In the genomic region with DNA sequence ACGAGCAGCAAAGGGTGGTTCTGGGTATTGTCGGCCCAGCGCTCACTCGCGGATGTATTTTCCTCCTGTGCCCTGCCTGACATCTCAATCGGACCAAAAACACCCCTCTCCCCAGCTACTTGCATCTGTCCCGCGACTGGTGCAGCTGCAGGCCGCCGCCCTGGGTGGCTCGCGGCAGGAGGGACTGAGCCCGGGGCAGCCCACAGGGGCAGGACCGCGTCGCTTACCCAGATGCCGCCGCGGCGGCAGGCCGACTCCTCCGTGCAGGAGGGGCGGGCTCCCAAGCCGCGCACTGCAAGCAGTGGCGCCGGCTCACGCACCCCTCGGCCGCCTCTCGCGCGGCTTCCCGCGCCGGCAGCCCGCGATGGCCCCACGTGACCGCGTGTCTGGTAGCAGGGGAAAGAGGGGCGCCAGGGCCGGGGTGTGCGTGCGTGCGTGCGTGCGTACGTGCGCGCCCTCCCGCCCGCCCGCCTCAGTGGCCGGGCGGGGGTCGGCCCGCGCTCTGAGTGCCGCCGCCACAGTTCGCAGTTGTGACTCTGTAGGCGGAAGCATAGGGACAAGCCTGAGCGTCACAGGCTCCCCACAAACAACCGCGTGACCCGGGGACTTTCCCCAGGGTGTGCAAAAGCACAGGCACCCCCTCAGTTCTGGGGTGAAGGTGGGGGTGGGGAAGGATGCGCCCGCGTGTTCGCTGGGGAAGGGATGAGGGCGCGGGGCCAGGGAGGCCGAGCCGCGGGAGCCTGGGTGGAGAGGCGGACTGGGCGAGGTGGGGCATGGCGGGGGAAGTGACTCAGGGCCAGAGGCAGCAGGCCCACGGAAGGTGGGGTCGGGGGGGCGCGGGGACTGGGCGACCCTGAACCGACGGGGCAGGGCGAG, we compare ENCODE assay signal across 8 cellular contexts. TPM values are rescaled to one million over a fixed set of nuclear protein-coding genes. Genes with fewer than 3 reads are reported as not detected.
DNase-seq lines count a peak whose midpoint lies in the region; ATAC-seq and TF ChIP-seq lines count a peak whose summit lies in the region.

A gene with protein sequence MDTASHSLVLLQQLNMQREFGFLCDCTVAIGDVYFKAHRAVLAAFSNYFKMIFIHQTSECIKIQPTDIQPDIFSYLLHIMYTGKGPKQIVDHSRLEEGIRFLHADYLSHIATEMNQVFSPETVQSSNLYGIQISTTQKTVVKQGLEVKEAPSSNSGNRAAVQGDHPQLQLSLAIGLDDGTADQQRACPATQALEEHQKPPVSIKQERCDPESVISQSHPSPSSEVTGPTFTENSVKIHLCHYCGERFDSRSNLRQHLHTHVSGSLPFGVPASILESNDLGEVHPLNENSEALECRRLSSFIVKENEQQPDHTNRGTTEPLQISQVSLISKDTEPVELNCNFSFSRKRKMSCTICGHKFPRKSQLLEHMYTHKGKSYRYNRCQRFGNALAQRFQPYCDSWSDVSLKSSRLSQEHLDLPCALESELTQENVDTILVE (minus strand): TSS at position 405 of the 876 bp plus-strand sequence. CDS start 13,305 bp downstream, outside the sequence.

- peaks cover 2% of the 10 kb centered on the region for H3K27me3 Mint-ChIP-seq in T-helper 2 cell treated with Interferon-gamma antibody and Interleukin-4, amounts not matched to agents 5 μg/mL and 100 μg/mL, for 36 hours (ENCODE audit: low read depth)

- H3K4me3 ChIP-seq in ascending aorta (peak within 1 kb of the TSS; percentile 91 to 94), hepatocyte (peak within 1 kb of the TSS; percentile 91), aorta (ENCODE audit: low read length in 2 of 2) (peak within 1 kb of the TSS; percentile 74 to 88)

- no peaks in the 10 kb centered on the region for H3K36me3 ChIP-seq in ascending aorta
- no peaks in the 10 kb centered on the region for H3K36me3 ChIP-seq in hepatocyte (replicated peaks; ENCODE audit: insufficient read depth, low read depth)
- no peaks in the 10 kb centered on the region for H3K36me3 ChIP-seq in aorta (ENCODE audit: control insufficient read depth in 1 of 2, insufficient read depth in 2 of 2, low read length in 1 of 2)

- H3K27ac ChIP-seq in ascending aorta (peak within 1 kb of the TSS; percentile 99), hepatocyte (peak within 1 kb of the TSS; percentile 100), aorta (ENCODE audit: low read depth in 1 of 2, low read length in 2 of 2) (peak within 1 kb of the TSS; percentile 94)

- WGBS in hepatocyte (ENCODE audit: low lambda C conversion rate, missing lambda C conversion rate): under 1% methylated on average over 53 of the region's 87 CpGs
- 0 to 1% methylated on average over 57 to 87 of the region's 87 CpGs for WGBS in aorta, 2 donors

- H3K9me3 Mint-ChIP-seq in T-helper 2 cell treated with Interferon-gamma antibody and Interleukin-4, amounts not matched to agents 5 μg/mL and 100 μg/mL, for 36 hours: no peaks in the 10 kb centered on the region

- peak within 1 kb of the TSS; percentile 90 for H3K4me2 ChIP-seq in hepatocyte

- ATAC-seq in GM18505 (IDR thresholded peaks at IDR 0.05; ENCODE audit: unreplicated experiment) (peak; percentile 61), HG02943 (IDR thresholded peaks at IDR 0.05; ENCODE audit: low read depth, unreplicated experiment) (peak; percentile 51), aorta (ENCODE audit: low FRiP score) (peak; percentile 92)

- peak within 1 kb of the TSS; percentile 97 for H3K4me3 Mint-ChIP-seq in T-helper 2 cell treated with Interferon-gamma antibody and Interleukin-4, amounts not matched to agents 5 μg/mL and 100 μg/mL, for 36 hours

- DNase-seq in NCI-H187 (lab: John Stamatoyannopoulos, UW): peak; percentile 80 to 88
- DNase-seq in T-helper 2 cell treated with Interferon-gamma antibody and Interleukin-4, amounts not matched to agents 5 μg/mL and 100 μg/mL, for 36 hours (ENCODE audit: low spot score): peak; percentile 94
- DNase-seq in ascending aorta (ENCODE audit: low spot score in 2 of 2): peak; percentile 86 to 96
- peak; percentile 97 for DNase-seq in hepatocyte (ENCODE audit: low spot score)
- peak; percentile 65 for DNase-seq in renal cortical epithelial cell (ENCODE audit: low read depth)
- peak; percentile 95 for DNase-seq in aorta

- TF ChIP-seq CTCF in ascending aorta (IDR thresholded peaks at IDR 0.05) (no peak), hepatocyte (IDR thresholded peaks at IDR 0.05; ENCODE audit: poor library complexity) (no peak)

- peaks cover 48% of the 10 kb centered on the region for H3K36me3 Mint-ChIP-seq in T-helper 2 cell treated with Interferon-gamma antibody and Interleukin-4, amounts not matched to agents 5 μg/mL and 100 μg/mL, for 36 hours (ENCODE audit: low read depth)

- H3K79me2 ChIP-seq in hepatocyte: peaks cover 67% of the 10 kb centered on the region

- intact Hi-C loops in ascending aorta (cut with DNase I): loop anchor here (1.0 to 10.0 kb wide), 3 partner anchors 37 to 859 kb away; a partner anchor contains a TSS
- intact Hi-C loops in aorta (cut with DNase I): loop anchor here in 1 of 2 donors (2.0 to 5.0 kb wide), 2 partner anchors 37 to 116 kb away; a partner anchor contains a TSS

- H2AFZ ChIP-seq in hepatocyte: peak within 1 kb of the TSS; percentile 76

- H4K20me1 ChIP-seq in hepatocyte (ENCODE audit: insufficient read depth, poor library complexity, severe bottlenecking): peaks cover 34% of the 10 kb centered on the region

- peaks cover 13 to 44% of the 10 kb centered on the region in 2 donors for H3K4me1 ChIP-seq in ascending aorta
- H3K4me1 ChIP-seq in hepatocyte (ENCODE audit: insufficient read depth): peaks cover 44% of the 10 kb centered on the region
- H3K4me1 ChIP-seq in aorta (ENCODE audit: control insufficient read depth in 1 of 2, insufficient read depth in 2 of 2, low read length in 2 of 2): no peaks in the 10 kb centered on the region

- TF ChIP-seq POLR2A in GM18505 (IDR thresholded peaks at IDR 0.05; ENCODE audit: borderline replicate concordance, extremely low read depth, insufficient read depth, insufficient read length): peak; percentile 71

- H3K27me3 ChIP-seq in ascending aorta (no peaks in the 10 kb centered on the region), hepatocyte (no peaks in the 10 kb centered on the region), aorta (ENCODE audit: control insufficient read depth in 1 of 2, insufficient read depth in 2 of 2, low read length in 1 of 2) (no peaks in the 10 kb centered on the region)

- peaks cover 52% of the 10 kb centered on the region for H3K4me1 Mint-ChIP-seq in T-helper 2 cell treated with Interferon-gamma antibody and Interleukin-4, amounts not matched to agents 5 μg/mL and 100 μg/mL, for 36 hours (ENCODE audit: low read depth)

- H3K9me3 ChIP-seq in ascending aorta: no peaks in the 10 kb centered on the region
- H3K9me3 ChIP-seq in hepatocyte (ENCODE audit: low read depth): no peaks in the 10 kb centered on the region
- H3K9me3 ChIP-seq in aorta (ENCODE audit: control insufficient read depth, low read length): no peaks in the 10 kb centered on the region

- no peaks in the 10 kb centered on the region for H3K9me2 ChIP-seq in hepatocyte (replicated peaks; ENCODE audit: insufficient read depth)

- peak within 1 kb of the TSS; percentile 99 for H3K27ac Mint-ChIP-seq in T-helper 2 cell treated with Interferon-gamma antibody and Interleukin-4, amounts not matched to agents 5 μg/mL and 100 μg/mL, for 36 hours

RNA-seq across cellular contexts. Expression of the gene that starts here (rescaled TPM):
- 2.9 TPM for total RNA-seq in ascending aorta
- 7.2 and 8.4 TPM in 2 replicates for total RNA-seq in hepatocyte
- 7.0 and 8.4 TPM in 2 replicates for polyA plus RNA-seq in hepatocyte
- total RNA-seq in renal cortical epithelial cell: 4.7 and 12.9 TPM in 2 replicates
- total RNA-seq in aorta: 10 to 100 TPM; 17.2 to 25.4 TPM
- polyA plus RNA-seq in aorta: 1 to 10 TPM in 1 of 2 donors, under 1 TPM in 1; 0.38 to 7.2 TPM

Comparison
In these comparisons a context has a peak if more than half of its experiments do, and no peak if none do; other contexts are left out.
1. Peak in every context shown above with its lines: DNase-seq, ATAC-seq, H3K4me3 ChIP-seq and H3K27ac ChIP-seq.